In genomic region chr1:201713093-201713810, GRCh38 we compare ENCODE assay signal across 8 cellular contexts.
DNase-seq lines count a peak whose midpoint lies in the region; ATAC-seq, FAIRE-seq and TF ChIP-seq lines count a peak whose summit lies in the region.

No MANE protein-coding gene starts in this region.

- peak; percentile 95 for ATAC-seq in body of pancreas
- no peak for ATAC-seq in stimulated activated effector memory CD8-positive, alpha-beta T cell treated with anti-CD3 and anti-CD28 coated beads, Interleukin-12 subunit alpha, Interleukin-12 subunit beta, amount 100 ng/mL, for 72 hours
- ATAC-seq in naive thymus-derived CD8-positive, alpha-beta T cell: no peak

- peak; percentile 27 to 62 (median 51) for TF ChIP-seq POLR2A in body of pancreas (IDR thresholded peaks at IDR 0.05)

- no peaks in the 10 kb centered on the region for H3K9me3 Mint-ChIP-seq in stimulated activated effector memory CD8-positive, alpha-beta T cell treated with anti-CD3 and anti-CD28 coated beads, Interleukin-12 subunit alpha, Interleukin-12 subunit beta, amount 100 ng/mL, for 72 hours
- no peaks in the 10 kb centered on the region for H3K9me3 Mint-ChIP-seq in naive thymus-derived CD8-positive, alpha-beta T cell

- no peaks in the 10 kb centered on the region for H3K27me3 Mint-ChIP-seq in naive thymus-derived CD8-positive, alpha-beta T cell

- peak; percentile 99 for DNase-seq in LHCN-M2 (ENCODE audit: low read depth)
- DNase-seq in body of pancreas: peak; percentile 88 to 99 (median 96)
- DNase-seq in islet precursor cell: peak; percentile 98
- no peak for DNase-seq in stimulated activated effector memory CD8-positive, alpha-beta T cell treated with anti-CD3 and anti-CD28 coated beads, Interleukin-12 subunit alpha, Interleukin-12 subunit beta, amount 100 ng/mL, for 72 hours (ENCODE audit: low spot score in 2 of 2)
- DNase-seq in NCI-H774 (lab: John Stamatoyannopoulos, UW): no peak
- no peak for DNase-seq in naive thymus-derived CD8-positive, alpha-beta T cell
- DNase-seq in D341Med (ENCODE audit: low spot score): no peak

- no peaks in the 10 kb centered on the region for H3K27me3 ChIP-seq in body of pancreas

- peaks cover 36% of the 10 kb centered on the region for H3K4me1 ChIP-seq in body of pancreas

- no peaks in the 10 kb centered on the region for H3K9me3 ChIP-seq in body of pancreas

- 35 to 40% methylated on average over 2 to 3 of the region's 3 CpGs for WGBS in body of pancreas, 2 donors

- POLR2A ChIA-PET in naive thymus-derived CD8-positive, alpha-beta T cell (lab: Charles Lee): no interaction called here

- no peak for TF ChIP-seq CTCF in body of pancreas (IDR thresholded peaks at IDR 0.05)

- no peak overlapping the region for H3K4me3 Mint-ChIP-seq in stimulated activated effector memory CD8-positive, alpha-beta T cell treated with anti-CD3 and anti-CD28 coated beads, Interleukin-12 subunit alpha, Interleukin-12 subunit beta, amount 100 ng/mL, for 72 hours
- no peak overlapping the region for H3K4me3 Mint-ChIP-seq in naive thymus-derived CD8-positive, alpha-beta T cell

- no peaks in the 10 kb centered on the region for H3K36me3 ChIP-seq in body of pancreas (replicated peaks in 1 of 2; ENCODE audit: insufficient read depth in 1 of 2, low read depth in 2 of 2)

- no peak overlapping the region for H3K4me3 ChIP-seq in body of pancreas

- intact Hi-C loops in body of pancreas (cut with DNase I): no loop called here

- FAIRE-seq in A204.1 (lab: Jason Lieb, UNC): peak; percentile 89

- H3K4me1 Mint-ChIP-seq in stimulated activated effector memory CD8-positive, alpha-beta T cell treated with anti-CD3 and anti-CD28 coated beads, Interleukin-12 subunit alpha, Interleukin-12 subunit beta, amount 100 ng/mL, for 72 hours: no peaks in the 10 kb centered on the region
- peaks cover 0 to 16% (median 2%) of the 10 kb centered on the region in 4 donors for H3K4me1 Mint-ChIP-seq in naive thymus-derived CD8-positive, alpha-beta T cell

- peak overlapping the region; percentile 83 for H3K27ac Mint-ChIP-seq in stimulated activated effector memory CD8-positive, alpha-beta T cell treated with anti-CD3 and anti-CD28 coated beads, Interleukin-12 subunit alpha, Interleukin-12 subunit beta, amount 100 ng/mL, for 72 hours
- H3K27ac Mint-ChIP-seq in naive thymus-derived CD8-positive, alpha-beta T cell: peak overlapping the region in 1 of 10 donors; percentile 59

- H3K36me3 Mint-ChIP-seq in stimulated activated effector memory CD8-positive, alpha-beta T cell treated with anti-CD3 and anti-CD28 coated beads, Interleukin-12 subunit alpha, Interleukin-12 subunit beta, amount 100 ng/mL, for 72 hours: no peaks in the 10 kb centered on the region
- H3K36me3 Mint-ChIP-seq in naive thymus-derived CD8-positive, alpha-beta T cell: no peaks in the 10 kb centered on the region

- H3K27ac ChIP-seq in body of pancreas: peak overlapping the region; percentile 90 to 92 (median 90)

Comparison
In these comparisons a context has a peak if more than half of its experiments do, and no peak if none do; other contexts are left out.
1. DNase-seq: peak in LHCN-M2 (single experiment), body of pancreas (4 of 4) and islet precursor cell (single experiment); none in stimulated activated effector memory CD8-positive, alpha-beta T cell treated with anti-CD3 and anti-CD28 coated beads, Interleukin-12 subunit alpha, Interleukin-12 subunit beta, amount 100 ng/mL, for 72 hours (0 of 2), NCI-H774 (single experiment), naive thymus-derived CD8-positive, alpha-beta T cell (0 of 10) and D341Med (single experiment).